Comparison of ENCODE assay signal across 8 cellular contexts in genomic region chr14:50003213-50004021, GRCh38.
A peak's percentile ranks its signal among the peaks of the same experiment; 100 is the strongest.
DNase-seq lines count a peak whose midpoint lies in the region; ATAC-seq and TF ChIP-seq lines count a peak whose summit lies in the region.

No MANE protein-coding gene starts in this region.

- in situ Hi-C loops in IMR-90 (cut with MboI; ENCODE audit: low sequenced_read_pairs): no loop called here
- in situ Hi-C loops in SK-MEL-5 (cut with HindIII; ENCODE audit: low pct_unique_long_range_greater_than_20kb, low sequenced_read_pairs): no loop called here

- peak overlapping the region; percentile 97 for H4K5ac ChIP-seq in IMR-90 (ENCODE audit: low read depth, low read length)

- intact Hi-C loops in IMR-90 (cut with micrococcal nuclease): loop anchor here (5.0 kb wide), 1 partner anchor 99 kb away; no protein-coding TSS in a partner anchor
- intact Hi-C loops in heart right ventricle (cut with DNase I): loop anchor here (1.0 to 10.0 kb wide), 12 partner anchors 39 to 141 kb away; partner anchors contain the start of gene ARF6 (in 8 of the 10)

- H3K4me3 ChIP-seq in DND-41 (ENCODE audit: low read depth in 1 of 2, low read length in 2 of 2) (peak overlapping the region; percentile 11 to 56; a peak in 3 of 4 replicates), IMR-90 (ENCODE audit: insufficient read depth, low read depth, low read length) (peak overlapping the region; percentile 44), heart right ventricle (peak overlapping the region; percentile 1 to 66 (median 60))

- peak overlapping the region; percentile 81 for H3K56ac ChIP-seq in IMR-90 (ENCODE audit: extremely low read depth, insufficient read depth, low read length)

- peak; percentile 19 for TF ChIP-seq RAD21 in IMR-90 (IDR thresholded peaks at IDR 0.05; ENCODE audit: low read length)

- no peaks in the 10 kb centered on the region for H4K20me1 ChIP-seq in DND-41 (ENCODE audit: insufficient read depth, low read length)
- no peaks in the 10 kb centered on the region for H4K20me1 ChIP-seq in IMR-90 (ENCODE audit: insufficient read depth, low read length)

- DNase-seq in DND-41 (peak; percentile 57), IMR-90 (peak; percentile 35), SK-MEL-5 (ENCODE audit: low read depth, low spot score) (peak; percentile 61), heart right ventricle (peak; percentile 80 to 85), renal cortical epithelial cell (ENCODE audit: low read depth) (peak; percentile 46), NCI-H1694 (lab: John Stamatoyannopoulos, UW) (no peak)
- DNase-seq in activated naive CD4-positive, alpha-beta T cell treated with anti-CD3 and anti-CD28 coated beads, Interleukin-2, amount 50 U/mL, for 16 hours: peak; percentile 60

- H2BK120ac ChIP-seq in IMR-90 (ENCODE audit: low read depth, low read length): peak overlapping the region; percentile 94

- ATAC-seq in DND-41 (ENCODE audit: insufficient read depth, low read depth): peak; percentile 37
- peak; percentile 38 for ATAC-seq in GM21526 (IDR thresholded peaks at IDR 0.05; ENCODE audit: low FRiP score, unreplicated experiment)
- peak; percentile 48 for ATAC-seq in IMR-90 (ENCODE audit: low read depth)
- ATAC-seq in heart right ventricle: peak; percentile 48 to 81 (median 60)

- H3K9ac ChIP-seq in DND-41 (ENCODE audit: low read depth, low read length) (peak overlapping the region; percentile 36), IMR-90 (ENCODE audit: low read depth, low read length) (peak overlapping the region; percentile 74)

- BruUV-seq in IMR-90 (replicated peaks; lab: Mats Ljungman, UMichigan): no TSS peak

- H3K9me3 ChIP-seq in DND-41 (ENCODE audit: insufficient read depth, low read length, severe bottlenecking) (no peaks in the 10 kb centered on the region), IMR-90 (ENCODE audit: control insufficient read depth, insufficient read depth, low read length) (no peaks in the 10 kb centered on the region), heart right ventricle (no peaks in the 10 kb centered on the region)

- peak overlapping the region; percentile 85 for H3K14ac ChIP-seq in IMR-90 (replicated peaks; ENCODE audit: low read depth, low read length)

- no peaks in the 10 kb centered on the region for H3K79me2 ChIP-seq in DND-41 (ENCODE audit: insufficient read depth, low read length)

- H2AFZ ChIP-seq in DND-41 (ENCODE audit: low read depth, low read length) (peak overlapping the region; percentile 73), IMR-90 (replicated peaks; ENCODE audit: low read length, poor library complexity) (peak overlapping the region; percentile 96)

- H3K36me3 ChIP-seq in DND-41 (ENCODE audit: insufficient read depth, low read length) (no peaks in the 10 kb centered on the region), IMR-90 (ENCODE audit: control insufficient read depth, insufficient read depth, low read length) (no peaks in the 10 kb centered on the region), heart right ventricle (no peaks in the 10 kb centered on the region)

- peak overlapping the region; percentile 97 for H2AK5ac ChIP-seq in IMR-90 (ENCODE audit: low read depth, low read length)

- peak overlapping the region; percentile 98 for H2AK9ac ChIP-seq in IMR-90 (replicated peaks; ENCODE audit: low read depth, low read length, poor library complexity)

- peak overlapping the region; percentile 81 for H3K4me2 ChIP-seq in DND-41 (ENCODE audit: insufficient read depth, low read length)
- H3K4me2 ChIP-seq in IMR-90 (ENCODE audit: low read depth, low read length): peak overlapping the region; percentile 83

- H2BK5ac ChIP-seq in IMR-90 (ENCODE audit: low read depth, low read length, poor library complexity, severe bottlenecking): peak overlapping the region; percentile 81

- H3K27me3 ChIP-seq in DND-41 (ENCODE audit: insufficient read depth, low read length, poor library complexity) (peaks cover 17% of the 10 kb centered on the region), IMR-90 (ENCODE audit: control insufficient read depth, insufficient read depth, low read length) (no peaks in the 10 kb centered on the region), heart right ventricle (no peaks in the 10 kb centered on the region)

- no peak for TF ChIP-seq POLR2A in IMR-90 (IDR thresholded peaks at IDR 0.05; ENCODE audit: low read depth, low read length)

- peak overlapping the region; percentile 92 for H3K18ac ChIP-seq in IMR-90 (ENCODE audit: low read depth, low read length)

- peaks cover 0 to 21% of the 10 kb centered on the region in 2 experiments; a peak in 2 of 4 replicates for H3K79me1 ChIP-seq in IMR-90 (ENCODE audit: low read depth in 1 of 2, low read length in 2 of 2)

- no peak overlapping the region for H3K27ac ChIP-seq in DND-41 (ENCODE audit: low read length)
- H3K27ac ChIP-seq in IMR-90 (ENCODE audit: insufficient read depth, low read length): peak overlapping the region; percentile 70
- peak overlapping the region; percentile 16 to 94 (median 84) for H3K27ac ChIP-seq in heart right ventricle

- peaks cover 50% of the 10 kb centered on the region for H3K4me1 ChIP-seq in DND-41 (ENCODE audit: insufficient read depth, low read length)
- peaks cover 39% of the 10 kb centered on the region for H3K4me1 ChIP-seq in IMR-90 (ENCODE audit: control insufficient read depth, insufficient read depth, low read length)
- H3K4me1 ChIP-seq in heart right ventricle: peaks cover 14 to 60% (median 51%) of the 10 kb centered on the region in 9 donors

- peak overlapping the region; percentile 97; the same call in 2 of the 3 replicates for H2BK15ac ChIP-seq in IMR-90 (ENCODE audit: low read depth, low read length)

- H3K9me1 ChIP-seq in IMR-90 (ENCODE audit: insufficient read depth, low read length): peaks cover 17% of the 10 kb centered on the region

- peak overlapping the region; percentile 80 to 96 for H4K8ac ChIP-seq in IMR-90 (ENCODE audit: low read depth in 2 of 2, low read length in 2 of 2)

- H4K91ac ChIP-seq in IMR-90 (ENCODE audit: insufficient read depth, low read depth, low read length): peak overlapping the region; percentile 99

- peak overlapping the region; percentile 73 for H2BK20ac ChIP-seq in IMR-90 (ENCODE audit: low read depth, low read length)

- H3K23ac ChIP-seq in IMR-90 (ENCODE audit: low read depth, low read length): peak overlapping the region; percentile 90

- TF ChIP-seq CTCF in DND-41 (IDR thresholded peaks at IDR 0.05; ENCODE audit: borderline replicate concordance, extremely low read depth, low read length, poor library complexity, severe bottlenecking) (no peak), IMR-90 (conservative IDR thresholded peaks at IDR 0.05; ENCODE audit: low read depth, low read length) (peak; percentile 8; the same call in 1 of the 2 replicates), heart right ventricle (IDR thresholded peaks at IDR 0.05) (peak in 6 of 9 donors; percentile 14 to 54 (median 34))

- CTCF ChIA-PET in IMR-90 (lab: Yijun Ruan, JAX): interaction anchor here (1.1 kb wide), 1 partner anchor 50 kb away, joined by 3 read pairs; no protein-coding TSS in a partner anchor

- H3K4ac ChIP-seq in IMR-90 (ENCODE audit: low read depth, low read length): peak overlapping the region; percentile 93

- dilution Hi-C loops in IMR-90 (cut with HindIII; ENCODE audit: low sequenced_read_pairs, unreplicated experiment): no loop called here

- WGBS in IMR-90 (ENCODE audit: extremely low coverage in 2 of 2, insufficient read length in 1 of 2), 2 experiments: 7% methylated on average over 16 of the region's 54 CpGs; no CpG with 5 or more reads in 1 of the 2 experiments
- 7% methylated on average over 53 to 54 of the region's 54 CpGs for WGBS in heart right ventricle, 2 donors

- POLR2A ChIA-PET in IMR-90 (lab: Charles Lee; ENCODE audit: unreplicated experiment): interaction anchor here (0.6 to 1.2 kb wide), 6 partner anchors 14 to 151 kb away, joined by 3 to 5 read pairs (median 4); partner anchors contain the start of gene NEMF

TF ChIP-seq in IMR-90, 13 proteins besides CTCF, POLR2A, EP300 and RAD21:
- TF ChIP-seq ELK1 (IDR thresholded peaks at IDR 0.05; ENCODE audit: borderline replicate concordance, low read depth, low read length) (no peak), RFX5 (IDR thresholded peaks at IDR 0.05; ENCODE audit: low read depth, low read length) (no peak), SMC3 (IDR thresholded peaks at IDR 0.05; ENCODE audit: low read depth, low read length) (no peak), NFE2L2 (IDR thresholded peaks at IDR 0.05; ENCODE audit: low read depth, low read length) (no peak), BHLHE40 (IDR thresholded peaks at IDR 0.05; ENCODE audit: low read depth, low read length) (no peak), FOS (IDR thresholded peaks at IDR 0.05; ENCODE audit: low read depth, low read length) (no peak), MXI1 (IDR thresholded peaks at IDR 0.05; ENCODE audit: borderline replicate concordance, low read depth, low read length) (no peak), RCOR1 (IDR thresholded peaks at IDR 0.05; ENCODE audit: insufficient replicate concordance, low read length) (no peak), USF2 (IDR thresholded peaks at IDR 0.05; ENCODE audit: low read depth, low read length) (no peak), CHD1 (IDR thresholded peaks at IDR 0.05; ENCODE audit: low read depth, low read length) (no peak), MAZ (IDR thresholded peaks at IDR 0.05; ENCODE audit: borderline replicate concordance, low read depth, low read length) (no peak), CEBPB (IDR thresholded peaks at IDR 0.05; ENCODE audit: low read depth, low read length) (no peak), MAFK (IDR thresholded peaks at IDR 0.05; ENCODE audit: low read depth, low read length) (no peak)
